27 cellular contexts compared by ENCODE assay signal in the genomic region with DNA sequence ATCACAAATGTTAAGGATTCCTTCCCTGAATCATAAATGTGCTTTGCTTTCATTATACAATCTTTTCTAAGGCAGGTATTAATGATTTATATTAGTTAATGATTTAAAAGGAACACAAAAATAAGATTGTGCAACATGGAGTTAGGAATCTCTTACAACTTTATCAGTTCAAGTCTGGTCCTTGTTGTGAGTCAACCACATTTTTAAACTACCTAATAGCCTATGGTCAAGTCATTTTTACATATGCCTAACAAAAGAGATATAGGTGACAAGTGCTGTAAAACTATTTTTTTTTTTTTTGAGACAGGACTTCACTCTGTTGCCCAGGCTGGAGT. TPM values are rescaled to one million over a fixed set of nuclear protein-coding genes. Genes with fewer than 3 reads are reported as not detected.
A peak's percentile ranks its signal among the peaks of the same experiment; 100 is the strongest.
DNase-seq lines count a peak whose midpoint lies in the region; ATAC-seq, FAIRE-seq and TF ChIP-seq lines count a peak whose summit lies in the region.
"Had no signal": no experiment of that assay in that cellular context is flagged by ENCODE, and none has a peak within 500 bp of the region (broad histone marks: within the 10 kb centered on the region; RNA-seq: fewer than 3 reads in every experiment).

No MANE protein-coding gene starts in this region.

- peaks cover 20% of the 10 kb centered on the region for H3K4me1 Mint-ChIP-seq in Calu3 (ENCODE audit: low read depth, unreplicated experiment)
- H3K4me1 Mint-ChIP-seq: activated CD4-positive, alpha-beta T cell treated with anti-CD3 and anti-CD28 coated beads for 36 hours; activated naive CD4-positive, alpha-beta T cell treated with anti-CD3 and anti-CD28 coated beads, Interleukin-2, amount 10 ng/mL, durations not matched to agents 7 days and 5 days; nephron progenitor cell had no signal

- DNase-seq in Calu3 (no peak), K562 (ENCODE audit: extremely low read depth in 1 of 4, low spot score in 3 of 4) (no peak), kidney tubule cell (ENCODE audit: low spot score) (peak; percentile 44), renal cortical epithelial cell (ENCODE audit: low read depth) (peak; percentile 84), SIG-M5 treated with dmso at 0.1 percent for 504 hours (lab: John Stamatoyannopoulos, UW; ENCODE audit: unreplicated experiment) (no peak), DMS79 treated with DMSO at 0.1 percent for 48 hours (lab: John Stamatoyannopoulos, UW) (no peak)
- no peak for DNase-seq in stimulated activated CD4-positive, alpha-beta T cell treated with anti-CD3 and anti-CD28 coated beads, Interleukin-4, amount 100 ng/mL, for 24 hours
- no peak for DNase-seq in activated effector memory CD4-positive, alpha-beta T cell treated with anti-CD3 and anti-CD28 coated beads, Interleukin-2, amount 50 U/mL, for 16 hours
- DNase-seq: activated CD4-positive, alpha-beta T cell treated with anti-CD3 and anti-CD28 coated beads for 36 hours; activated CD8-positive, alpha-beta memory T cell treated with anti-CD3 and anti-CD28 coated beads, Interleukin-2, amount 50 U/mL, for 48 hours; activated CD8-positive, alpha-beta T cell treated with anti-CD3 and anti-CD28 coated beads for 36 hours; activated naive CD4-positive, alpha-beta T cell treated with anti-CD3 and anti-CD28 coated beads, Interleukin-2, amount 10 ng/mL, durations not matched to agents 7 days and 5 days; amniotic stem cell; brain microvascular endothelial cell; CD8-positive, alpha-beta T cell; cerebellar nuclear complex; H7; NCI-H446; NCI-H748 treated with DMSO at 0.1 percent for 48 hours; nephron progenitor cell; stimulated activated naive CD4-positive, alpha-beta T cell treated with Interleukin-2 at 50 U/mL for 16 hours; T1000; testis; uterus had no signal

- no peak for TF ChIP-seq CTCF in Calu3 (IDR thresholded peaks at IDR 0.05; ENCODE audit: unreplicated experiment)
- no peak for TF ChIP-seq CTCF in K562 (IDR thresholded peaks at IDR 0.05 in 2 of 3, conservative IDR thresholded peaks at IDR 0.05 in 1 of 3; ENCODE audit: insufficient read depth in 2 of 3, low read depth in 1 of 3, low read length in 3 of 3)

- H3K36me3 ChIP-seq in K562 (ENCODE audit: control insufficient read depth, insufficient read depth, low read length): no peaks in the 10 kb centered on the region
- H3K36me3 ChIP-seq: brain microvascular endothelial cell, SJSA1, uterus had no signal

- H4K20me1 ChIP-seq in K562 (replicated peaks; ENCODE audit: control insufficient read depth, insufficient read depth, low read length): no peaks in the 10 kb centered on the region

- peak overlapping the region in 1 of 2 experiments; percentile 72; a peak in 2 of 4 replicates for H3K9ac ChIP-seq in K562 (ENCODE audit: insufficient read depth in 1 of 2, low read depth in 2 of 2, low read length in 2 of 2)

- H3K4me3 ChIP-seq in K562: peak overlapping the region; percentile 31; the same call in 1 of the 2 replicates
- H3K4me3 ChIP-seq: lung, SJSA1, testis, uterus had no signal

- no peak for TF ChIP-seq RAD21 in K562 (CRISPR knock-in tag; conservative IDR thresholded peaks at IDR 0.05 in 1 of 2, IDR thresholded peaks at IDR 0.05 in 1 of 2)

- intact Hi-C loops in Calu3 (cut with micrococcal nuclease; ENCODE audit: unreplicated experiment): no loop called here
- intact Hi-C loops in K562 (cut with micrococcal nuclease): loop anchor here (2.0 to 10.0 kb wide), 3 partner anchors 18 to 470 kb away; no protein-coding TSS in a partner anchor

- POLR2A ChIA-PET in K562 (lab: Yijun Ruan, JAX): no interaction called here

- no TSS peak for BruUV-seq in Calu3 (replicated peaks; lab: Mats Ljungman, UMichigan)
- BruUV-seq in K562 (replicated peaks; lab: Mats Ljungman, UMichigan): no TSS peak

- H3K36me3 Mint-ChIP-seq in Calu3 (ENCODE audit: insufficient read depth, unreplicated experiment): no peaks in the 10 kb centered on the region
- H3K36me3 Mint-ChIP-seq: activated naive CD4-positive, alpha-beta T cell treated with anti-CD3 and anti-CD28 coated beads, Interleukin-2, amount 10 ng/mL, durations not matched to agents 7 days and 5 days; CD8-positive, alpha-beta T cell had no signal

- CTCF ChIA-PET in Calu3 (lab: Charles Lee): no interaction called here
- CTCF ChIA-PET in K562 (lab: Yijun Ruan, JAX; ENCODE audit: low intra/inter-chr PET ratio): no interaction called here

- no peak for TF ChIP-seq POLR2A in K562 (conservative IDR thresholded peaks at IDR 0.05)

- no peaks in the 10 kb centered on the region for H3K9me3 ChIP-seq in K562 (replicated peaks; ENCODE audit: control insufficient read depth, insufficient read depth, low read depth, low read length)
- H3K9me3 ChIP-seq: SJSA1, testis, uterus had no signal

- H3K27ac Mint-ChIP-seq in Calu3 (ENCODE audit: unreplicated experiment): peak overlapping the region; percentile 57
- H3K27ac Mint-ChIP-seq: activated CD4-positive, alpha-beta T cell treated with anti-CD3 and anti-CD28 coated beads for 36 hours; activated CD8-positive, alpha-beta T cell treated with anti-CD3 and anti-CD28 coated beads for 36 hours; activated naive CD4-positive, alpha-beta T cell treated with anti-CD3 and anti-CD28 coated beads, Interleukin-2, amount 10 ng/mL, durations not matched to agents 7 days and 5 days; CD8-positive, alpha-beta T cell; nephron progenitor cell had no signal

- ATAC-seq in K562: peak; percentile 25; the same call in 1 of the 3 replicates
- ATAC-seq: activated CD4-positive, alpha-beta T cell treated with anti-CD3 and anti-CD28 coated beads for 36 hours; activated CD8-positive, alpha-beta T cell treated with anti-CD3 and anti-CD28 coated beads for 36 hours; CD8-positive, alpha-beta T cell had no signal

- peak overlapping the region; percentile 82 for H3K27ac ChIP-seq in K562 (ENCODE audit: extremely low read depth, low read depth, low read length)
- H3K27ac ChIP-seq: brain microvascular endothelial cell, testis, VCaP had no signal

- no peak for TF ChIP-seq EP300 in K562 (IDR thresholded peaks at IDR 0.05; ENCODE audit: low read length)

- in situ Hi-C loops in K562 (cut with MboI): no loop called here

- H3K4me3 Mint-ChIP-seq in Calu3 (ENCODE audit: low read depth, unreplicated experiment): peak overlapping the region; percentile 40
- H3K4me3 Mint-ChIP-seq: activated CD4-positive, alpha-beta T cell treated with anti-CD3 and anti-CD28 coated beads for 36 hours; activated CD8-positive, alpha-beta T cell treated with anti-CD3 and anti-CD28 coated beads for 36 hours; activated naive CD4-positive, alpha-beta T cell treated with anti-CD3 and anti-CD28 coated beads, Interleukin-2, amount 10 ng/mL, durations not matched to agents 7 days and 5 days; CD8-positive, alpha-beta T cell; nephron progenitor cell had no signal

- no peaks in the 10 kb centered on the region for H3K27me3 ChIP-seq in K562 (ENCODE audit: control insufficient read depth in 2 of 2, insufficient read depth in 2 of 2, low read length in 2 of 2)
- H3K27me3 ChIP-seq: brain microvascular endothelial cell, SJSA1, testis, uterus had no signal

- no peaks in the 10 kb centered on the region for H3K9me1 ChIP-seq in K562 (ENCODE audit: control insufficient read depth, insufficient read depth, low read length)

- FAIRE-seq in K562 (lab: Jason Lieb, UNC): no peak

- peak overlapping the region; percentile 76 for H3K4me2 ChIP-seq in K562 (ENCODE audit: insufficient read depth, low read length)

- no peaks in the 10 kb centered on the region for H3K27me3 Mint-ChIP-seq in Calu3 (ENCODE audit: unreplicated experiment)
- H3K27me3 Mint-ChIP-seq: activated CD4-positive, alpha-beta T cell treated with anti-CD3 and anti-CD28 coated beads for 36 hours; activated CD8-positive, alpha-beta T cell treated with anti-CD3 and anti-CD28 coated beads for 36 hours had no signal

- H3K79me2 ChIP-seq in K562 (ENCODE audit: control insufficient read depth, insufficient read depth, low read length): peaks cover 5% of the 10 kb centered on the region; the same call in 2 of the 3 replicates

- no peaks in the 10 kb centered on the region for H3K9me3 Mint-ChIP-seq in Calu3 (ENCODE audit: low read depth, unreplicated experiment)
- H3K9me3 Mint-ChIP-seq: activated CD8-positive, alpha-beta T cell treated with anti-CD3 and anti-CD28 coated beads for 36 hours; activated naive CD4-positive, alpha-beta T cell treated with anti-CD3 and anti-CD28 coated beads, Interleukin-2, amount 10 ng/mL, durations not matched to agents 7 days and 5 days; CD8-positive, alpha-beta T cell; nephron progenitor cell had no signal

- peaks cover 5 to 14% of the 10 kb centered on the region in 2 experiments; a peak in 4 of 5 replicates for H3K4me1 ChIP-seq in K562 (replicated peaks in 1 of 2; ENCODE audit: control insufficient read depth in 2 of 2, insufficient read depth in 2 of 2, low read length in 2 of 2)
- H3K4me1 ChIP-seq: testis, uterus had no signal

- H2AFZ ChIP-seq in K562 (ENCODE audit: low read depth, low read length): peak overlapping the region; percentile 87; the same call in 1 of the 2 replicates

RNA-seq across cellular contexts. Expression of a gene that starts 8.2 kb away (rescaled TPM):
- total RNA-seq in Calu3 (2022) (23.1 and 30.1 TPM in 2 replicates), K562 (2014; rRNA removed) (3.1 and 11.8 TPM in 2 replicates), K562 (2014; rRNA removed; fragmentation: Illumina TruSeq; extraction: Trizol) (6.6 and 6.7 TPM in 2 replicates), K562 (2015; rRNA removed; fragmentation: Illumina TruSeq; extraction: Trizol) (3.3 and 4.5 TPM in 2 replicates), K562 (2021) (5.0 and 5.3 TPM in 2 replicates), renal cortical epithelial cell (6.9 and 11.1 TPM in 2 replicates)
- 3.1 and 5.7 TPM in 2 replicates for total RNA-seq in K562 (2011; cell fraction: chromatin; rRNA removed; ENCODE audit: low replicate concordance)
- total RNA-seq in K562 (2011; cell fraction: nucleolus; rRNA removed): 1.5 and 2.2 TPM in 2 replicates
- 2.9 and 4.4 TPM in 2 replicates for total RNA-seq in K562 (2011; cell fraction: nucleoplasm; rRNA removed)
- polyA plus RNA-seq in K562 (2011; rRNA removed) (2.5 and 9.9 TPM in 2 replicates), K562 (2014; fragmentation: Illumina TruSeq; extraction: Trizol) (6.5 and 7.7 TPM in 2 replicates), K562 (2014; fragmentation: Nextera tagmentation; extraction: Ambion mirVana) (1 to 10 TPM; 3.7 to 6.1 TPM), K562 (2014; rRNA removed) (6.3 and 7.7 TPM in 2 replicates)
- 1.6 and 4.4 TPM in 2 replicates for polyA plus RNA-seq in K562 (2011; cell fraction: cytosol; rRNA removed)
- 3.6 and 10.5 TPM in 2 replicates for polyA plus RNA-seq in K562 (2011; cell fraction: nucleus; rRNA removed)
- polyA plus RNA-seq in K562 (2012): 3.2 and 6.0 TPM in 2 replicates
- 1.9 and 8.7 TPM in 2 replicates for polyA minus RNA-seq in K562 (2011; rRNA and poly(A)+ RNA removed)
- polyA minus RNA-seq in K562 (2011; cell fraction: cytosol; rRNA and poly(A)+ RNA removed): 1.6 and 3.5 TPM in 2 replicates
- polyA minus RNA-seq in K562 (2011; cell fraction: nucleus; rRNA and poly(A)+ RNA removed): 0.67 and 2.8 TPM in 2 replicates

RNA-seq across cellular contexts. Expression of a gene that starts 15.6 kb away (rescaled TPM):
- total RNA-seq in Calu3 (2022) (35.1 and 44.6 TPM in 2 replicates), K562 (2014; rRNA removed) (14.9 and 17.0 TPM in 2 replicates), K562 (2014; rRNA removed; fragmentation: Illumina TruSeq; extraction: Trizol) (31.9 and 34.5 TPM in 2 replicates), K562 (2015; rRNA removed; fragmentation: Illumina TruSeq; extraction: Trizol) (20.7 and 24.6 TPM in 2 replicates), K562 (2021) (25.9 and 28.3 TPM in 2 replicates), renal cortical epithelial cell (18.1 and 34.7 TPM in 2 replicates)
- 22.5 and 54.1 TPM in 2 replicates for total RNA-seq in K562 (2011; cell fraction: chromatin; rRNA removed; ENCODE audit: low replicate concordance)
- 14.1 and 19.7 TPM in 2 replicates for total RNA-seq in K562 (2011; cell fraction: nucleolus; rRNA removed)
- total RNA-seq in K562 (2011; cell fraction: nucleoplasm; rRNA removed): 31.6 and 50.0 TPM in 2 replicates
- polyA plus RNA-seq in K562 (2011; rRNA removed) (21.5 and 36.3 TPM in 2 replicates), K562 (2014; fragmentation: Illumina TruSeq; extraction: Trizol) (25.4 and 25.6 TPM in 2 replicates), K562 (2014; fragmentation: Nextera tagmentation; extraction: Ambion mirVana) (10 to 100 TPM; 52.8 to 65.4 TPM), K562 (2014; rRNA removed) (24.0 and 26.1 TPM in 2 replicates)
- 2.8 and 5.5 TPM in 2 replicates for polyA plus RNA-seq in K562 (2011; cell fraction: cytosol; rRNA removed)
- polyA plus RNA-seq in K562 (2011; cell fraction: nucleus; rRNA removed): 17.5 and 21.0 TPM in 2 replicates
- polyA plus RNA-seq in K562 (2012): 16.8 and 28.2 TPM in 2 replicates
- polyA minus RNA-seq in K562 (2011; rRNA and poly(A)+ RNA removed): 28.5 and 33.6 TPM in 2 replicates
- 8.1 and 10.1 TPM in 2 replicates for polyA minus RNA-seq in K562 (2011; cell fraction: cytosol; rRNA and poly(A)+ RNA removed)
- 20.9 and 30.0 TPM in 2 replicates for polyA minus RNA-seq in K562 (2011; cell fraction: nucleus; rRNA and poly(A)+ RNA removed)

Comparison
In these comparisons a context has a peak if more than half of its experiments do, and no peak if none do; other contexts are left out.
1. DNase-seq: peak in kidney tubule cell (single experiment) and renal cortical epithelial cell (single experiment); none in Calu3 (single experiment), K562 (0 of 4), SIG-M5 treated with dmso at 0.1 percent for 504 hours (single experiment), stimulated activated CD4-positive, alpha-beta T cell treated with anti-CD3 and anti-CD28 coated beads, Interleukin-4, amount 100 ng/mL, for 24 hours (single experiment), activated effector memory CD4-positive, alpha-beta T cell treated with anti-CD3 and anti-CD28 coated beads, Interleukin-2, amount 50 U/mL, for 16 hours (single experiment) and DMS79 treated with DMSO at 0.1 percent for 48 hours (single experiment).